16 cellular contexts compared by ENCODE assay signal in the genomic region with DNA sequence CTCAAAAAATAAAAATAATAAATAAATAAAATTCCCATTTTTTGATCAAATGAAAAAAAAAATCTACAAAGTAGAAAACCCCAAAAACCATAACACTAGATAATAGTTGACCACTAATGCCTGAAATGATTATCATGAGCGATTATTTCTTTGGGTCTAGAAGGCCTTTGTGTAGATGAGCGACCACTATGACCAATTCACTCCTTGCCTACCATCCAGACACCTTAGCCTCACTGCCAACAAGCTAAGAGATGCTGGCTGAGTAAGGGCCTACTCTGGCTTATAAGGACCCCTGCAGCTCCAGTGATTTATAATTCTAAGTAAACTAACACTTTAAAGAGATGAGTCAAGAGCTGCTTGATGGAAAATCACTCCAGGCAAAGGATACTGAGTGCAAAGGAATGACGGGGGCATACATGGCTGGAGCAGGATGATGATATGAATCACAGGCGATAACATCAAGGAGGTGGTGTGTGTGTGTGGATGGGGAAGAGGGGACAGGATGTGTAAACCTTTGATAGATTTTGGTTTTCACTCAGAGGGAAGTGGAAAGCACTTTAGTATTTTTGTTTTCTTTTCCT. TPM values are rescaled to one million over a fixed set of nuclear protein-coding genes. Genes with fewer than 3 reads are reported as not detected.
DNase-seq lines count a peak whose midpoint lies in the region; TF ChIP-seq lines count a peak whose summit lies in the region.
"Had no signal": no experiment of that assay in that cellular context is flagged by ENCODE, and none has a peak within 500 bp of the region (broad histone marks: within the 10 kb centered on the region; RNA-seq: fewer than 3 reads in every experiment).

No MANE protein-coding gene starts in this region.

- H3K4me2 ChIP-seq in trophoblast cell (ENCODE audit: low read length), result no peak overlapping the region

- no peak overlapping the region for H2BK12ac ChIP-seq in trophoblast cell (ENCODE audit: low read length)

- H2AFZ ChIP-seq in trophoblast cell (ENCODE audit: insufficient read depth, low read length, poor library complexity), result no peak overlapping the region

- H3K27me3 ChIP-seq in trophoblast cell (ENCODE audit: insufficient read depth, low read length) (no peaks in the 10 kb centered on the region), right atrium auricular region (peaks cover 6 to 7% of the 10 kb centered on the region in 2 donors)

- no peak overlapping the region for H2BK5ac ChIP-seq in trophoblast cell (ENCODE audit: low read depth, low read length, poor library complexity)

- no peaks in the 10 kb centered on the region for H3K9me3 ChIP-seq in trophoblast cell (ENCODE audit: insufficient read depth, low read depth, low read length)
- H3K9me3 ChIP-seq in right atrium auricular region, result no peaks in the 10 kb centered on the region
- H3K9me3 ChIP-seq: lower lobe of right lung had no signal

- H3K4me3 ChIP-seq in trophoblast cell (ENCODE audit: low read depth, low read length) (no peak overlapping the region), right atrium auricular region (no peak overlapping the region)
- H3K4me3 ChIP-seq: lower lobe of right lung, SK-N-MC had no signal

- no peak overlapping the region for H4K12ac ChIP-seq in trophoblast cell (ENCODE audit: low read depth, low read length)

- TF ChIP-seq CTCF in right atrium auricular region (IDR thresholded peaks at IDR 0.05), result no peak

- H3K36me3 ChIP-seq in trophoblast cell (ENCODE audit: control insufficient read depth in 1 of 2, insufficient read depth in 2 of 2, low read length in 2 of 2) (no peaks in the 10 kb centered on the region), right atrium auricular region (no peaks in the 10 kb centered on the region)
- H3K36me3 ChIP-seq: lower lobe of right lung had no signal

- H3K9ac ChIP-seq in trophoblast cell (ENCODE audit: low read length), result no peak overlapping the region

- peaks cover 2% of the 10 kb centered on the region for H3K79me1 ChIP-seq in trophoblast cell (ENCODE audit: low read length)

- no peak overlapping the region for H4K8ac ChIP-seq in trophoblast cell (ENCODE audit: low read depth, low read length)

- no peaks in the 10 kb centered on the region for H3K79me2 ChIP-seq in trophoblast cell (ENCODE audit: control insufficient read depth, insufficient read depth, low read length, poor library complexity)

- no peak overlapping the region for H2AK5ac ChIP-seq in trophoblast cell (ENCODE audit: low read length)

- H3K4ac ChIP-seq in trophoblast cell (ENCODE audit: low read depth, low read length), result no peak overlapping the region

- H3K23ac ChIP-seq in trophoblast cell (ENCODE audit: low read length), result no peak overlapping the region

- H3K14ac ChIP-seq in trophoblast cell (ENCODE audit: low read length), result no peak overlapping the region

- H3K18ac ChIP-seq in trophoblast cell (ENCODE audit: low read length), result no peak overlapping the region

- DNase-seq in GM04504 (ENCODE audit: low read depth), result peak; percentile 73
- DNase-seq in RKO (ENCODE audit: low spot score), result peak; percentile 60
- DNase-seq in epidermal melanocyte (ENCODE audit: insufficient read length, low spot score), result peak; percentile 13
- DNase-seq in trophoblast cell, result peak; percentile 40 to 62
- DNase-seq in NCI-H2029 treated with DMSO at 0.1 percent for 48 hours (lab: John Stamatoyannopoulos, UW), result no peak
- no peak for DNase-seq in DMS153 (lab: John Stamatoyannopoulos, UW)
- no peak for DNase-seq in right atrium auricular region (ENCODE audit: low spot score)
- DNase-seq: activated CD4-positive, alpha-beta T cell treated with anti-CD3 and anti-CD28 coated beads for 1 hour; central memory CD4-positive, alpha-beta T cell; lower lobe of right lung; NCI-H1048; NCI-H526 treated with DMSO at 0.1 percent for 48 hours; posterior cingulate gyrus; stimulated activated CD4-positive, alpha-beta T cell treated with anti-CD3 and anti-CD28 coated beads, Interleukin-2, amount 100 ng/mL, for 48 hours; stimulated activated naive CD8-positive, alpha-beta T cell treated with anti-CD3 and anti-CD28 coated beads, Interleukin-15, Interleukin-2, amounts not matched to agents 100 U/mL and 50 U/mL, for 24 hours had no signal

- no peak overlapping the region for H2BK120ac ChIP-seq in trophoblast cell (ENCODE audit: insufficient read depth, low read length, poor library complexity)

- H3K27ac ChIP-seq in trophoblast cell (ENCODE audit: low read depth, low read length) (no peak overlapping the region), right atrium auricular region (no peak overlapping the region)
- H3K27ac ChIP-seq: lower lobe of right lung, SK-N-MC had no signal

- H4K91ac ChIP-seq in trophoblast cell (ENCODE audit: low read depth, low read length), result no peak overlapping the region

- H3K4me1 ChIP-seq in trophoblast cell (ENCODE audit: control insufficient read depth in 1 of 2, insufficient read depth in 2 of 2, low read length in 2 of 2) (peaks cover 3 to 5% of the 10 kb centered on the region in 2 experiments), right atrium auricular region (peaks cover 0 to 8% of the 10 kb centered on the region in 2 donors)

- no CpG with 5 or more reads among the region's 4 CpGs for WGBS in trophoblast cell (ENCODE audit: extremely low coverage, insufficient coverage, insufficient read length)

RNA-seq across cellular contexts. Expression of a gene that starts 4.8 kb away (rescaled TPM):
- polyA plus RNA-seq in trophoblast cell (2013), result 13.8 and 14.8 TPM in 2 replicates
- total RNA-seq in right atrium auricular region, result 10 to 100 TPM in 1 of 2 donors, 1 to 10 TPM in 1; 3.1 to 10.6 TPM

RNA-seq across cellular contexts. Expression of a gene that starts 35.7 kb away (rescaled TPM):
- polyA plus RNA-seq in trophoblast cell (2013), result 0.03 TPM in 1 of 2 replicates, not detected in the other
- total RNA-seq in right atrium auricular region, result not detected

Comparison
In these comparisons a context has a peak if more than half of its experiments do, and no peak if none do; other contexts are left out.
1. DNase-seq: peak in GM04504 (single experiment), RKO (single experiment), epidermal melanocyte (single experiment) and trophoblast cell (2 of 2); none in NCI-H2029 treated with DMSO at 0.1 percent for 48 hours (single experiment), DMS153 (single experiment) and right atrium auricular region (single experiment).